In the genomic region with DNA sequence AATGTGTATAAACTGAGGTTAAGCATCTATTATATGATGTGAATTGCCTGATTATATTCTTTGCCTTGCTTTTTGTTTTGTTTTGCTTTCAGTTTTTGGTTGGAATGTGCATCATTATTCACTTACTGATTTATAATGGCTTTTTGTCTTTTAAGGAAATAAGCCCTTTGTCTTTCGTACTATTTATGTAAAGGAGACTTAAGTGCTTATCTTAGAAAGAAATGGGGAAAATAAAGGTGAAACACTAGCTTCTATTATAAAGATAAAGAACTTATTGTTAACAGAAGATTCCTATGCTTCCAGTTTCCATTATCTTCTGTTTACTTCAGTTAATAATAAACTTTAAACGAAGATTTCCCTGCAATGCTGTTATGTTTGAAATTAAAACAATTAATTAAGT, we compare ENCODE assay signal across 16 cellular contexts. TPM values are rescaled to one million over a fixed set of nuclear protein-coding genes. Genes with fewer than 3 reads are reported as not detected.
DNase-seq lines count a peak whose midpoint lies in the region; ATAC-seq and TF ChIP-seq lines count a peak whose summit lies in the region.
"Had no signal": no experiment of that assay in that cellular context is flagged by ENCODE, and none has a peak within 500 bp of the region (broad histone marks: within the 10 kb centered on the region; RNA-seq: fewer than 3 reads in every experiment).

No MANE protein-coding gene starts in this region.

- H3K9me3 Mint-ChIP-seq in GM23338: no peaks in the 10 kb centered on the region
- H3K9me3 Mint-ChIP-seq: CD8-positive, alpha-beta memory T cell had no signal

- no peak for TF ChIP-seq POLR2A in transverse colon (IDR thresholded peaks at IDR 0.05)

- H3K9me3 ChIP-seq in MM.1S (replicated peaks; ENCODE audit: insufficient read depth, low read length): no peaks in the 10 kb centered on the region
- H3K9me3 ChIP-seq in transverse colon: no peaks in the 10 kb centered on the region
- H3K9me3 ChIP-seq: BLaER1, Caco-2 had no signal

- H3K27ac Mint-ChIP-seq in GM23338: peak overlapping the region; percentile 92
- H3K27ac Mint-ChIP-seq: CD8-positive, alpha-beta memory T cell had no signal

- H2AFZ ChIP-seq in GM23338 (no peak overlapping the region), MM.1S (ENCODE audit: low read length) (peak overlapping the region; percentile 36; the same call in 1 of the 2 replicates)

- in situ Hi-C loops in transverse colon (cut with MboI; ENCODE audit: low pct_ligation_motif_present in 1 of 4, low pct_unique_long_range_greater_than_20kb in 1 of 4, low sequenced_read_pairs in 3 of 4): no loop called here

- H3K27me3 Mint-ChIP-seq in GM23338 (ENCODE audit: insufficient read depth, low read depth, poor library complexity): peaks cover 2% of the 10 kb centered on the region

- no peaks in the 10 kb centered on the region for H3K79me2 ChIP-seq in GM23338 (replicated peaks; ENCODE audit: insufficient read depth)
- H3K79me2 ChIP-seq in MM.1S (ENCODE audit: low read length): no peaks in the 10 kb centered on the region

- H3K27ac ChIP-seq in GM23338 (ENCODE audit: low read depth) (peak overlapping the region; percentile 80), MM.1S (ENCODE audit: low read length) (no peak overlapping the region), transverse colon (no peak overlapping the region)
- H3K27ac ChIP-seq: BLaER1 had no signal

- H3K9ac ChIP-seq in MM.1S (ENCODE audit: low read length): no peak overlapping the region
- H3K9ac ChIP-seq: BLaER1 had no signal

- H3K4me1 ChIP-seq in GM23338 (ENCODE audit: insufficient read depth): peaks cover 67% of the 10 kb centered on the region
- H3K4me1 ChIP-seq in MM.1S (ENCODE audit: low read length): no peaks in the 10 kb centered on the region
- no peaks in the 10 kb centered on the region for H3K4me1 ChIP-seq in transverse colon
- H3K4me1 ChIP-seq: BLaER1, Caco-2 had no signal

- no peaks in the 10 kb centered on the region for H3K36me3 Mint-ChIP-seq in GM23338 (ENCODE audit: low read depth)
- H3K36me3 Mint-ChIP-seq: CD8-positive, alpha-beta memory T cell had no signal

- ATAC-seq in GM23338: no peak

- TF ChIP-seq CTCF in GM23338 (conservative IDR thresholded peaks at IDR 0.05; ENCODE audit: low read depth in 2 of 2): no peak
- TF ChIP-seq CTCF in MM.1S (IDR thresholded peaks at IDR 0.05; ENCODE audit: low read length): no peak
- no peak for TF ChIP-seq CTCF in transverse colon (IDR thresholded peaks at IDR 0.05)

- TF ChIP-seq EP300 in transverse colon (IDR thresholded peaks at IDR 0.05; ENCODE audit: low read depth): no peak

- no peaks in the 10 kb centered on the region for H4K20me1 ChIP-seq in GM23338 (replicated peaks; ENCODE audit: insufficient read depth)
- no peaks in the 10 kb centered on the region for H4K20me1 ChIP-seq in MM.1S (ENCODE audit: insufficient read depth, low read length)
- H4K20me1 ChIP-seq: BLaER1 had no signal

- intact Hi-C loops in transverse colon (cut with DNase I; ENCODE audit: low total_unique reads): no loop called here

- H3K9me2 ChIP-seq in GM23338 (ENCODE audit: insufficient read depth): no peaks in the 10 kb centered on the region
- H3K9me2 ChIP-seq in MM.1S (replicated peaks; ENCODE audit: insufficient read depth, low read length): no peaks in the 10 kb centered on the region

- peaks cover 63% of the 10 kb centered on the region for H3K4me1 Mint-ChIP-seq in GM23338
- H3K4me1 Mint-ChIP-seq: CD8-positive, alpha-beta memory T cell had no signal

- DNase-seq in GM23338 (ENCODE audit: low spot score) (peak; percentile 40), MM.1S (no peak), foreskin melanocyte (peak; percentile 46), pons (ENCODE audit: low spot score) (peak; percentile 45), NCI-H1436 treated with DMSO at 0.1 percent for 48 hours (lab: John Stamatoyannopoulos, UW) (no peak), transverse colon (no peak)
- no peak for DNase-seq in stimulated activated CD4-positive, alpha-beta T cell treated with anti-CD3 and anti-CD28 coated beads, Interleukin-15, amount 100 ng/mL, for 24 hours
- DNase-seq: 8988T; AML-193; Caco-2; CD8-positive, alpha-beta memory T cell; DMS53; GF-D8; H7; IMR-90 had no signal

- H3K4me2 ChIP-seq in GM23338: peak overlapping the region; percentile 6
- 0 out of 2 replicates have a peak overlapping the region, but pooled peaks have one; percentile 2 for H3K4me2 ChIP-seq in MM.1S (ENCODE audit: low read depth, low read length)
- H3K4me2 ChIP-seq: BLaER1 had no signal

- no peak overlapping the region for H3K4me3 ChIP-seq in GM23338
- no peak overlapping the region for H3K4me3 ChIP-seq in MM.1S (ENCODE audit: low read length)
- no peak overlapping the region for H3K4me3 ChIP-seq in transverse colon
- H3K4me3 ChIP-seq: BLaER1 had no signal

- H3K36me3 ChIP-seq in GM23338 (ENCODE audit: insufficient read depth) (no peaks in the 10 kb centered on the region), MM.1S (replicated peaks; ENCODE audit: insufficient read depth, low read length) (no peaks in the 10 kb centered on the region), transverse colon (no peaks in the 10 kb centered on the region)
- H3K36me3 ChIP-seq: BLaER1 had no signal

- H3K4me3 Mint-ChIP-seq in GM23338: no peak overlapping the region
- H3K4me3 Mint-ChIP-seq: CD8-positive, alpha-beta memory T cell had no signal

- H3F3A ChIP-seq in GM23338 (replicated peaks; ENCODE audit: low read depth) (no peaks in the 10 kb centered on the region; the same call in 1 of the 2 replicates), MM.1S (ENCODE audit: insufficient read depth, low read length) (no peaks in the 10 kb centered on the region)

- H3K27me3 ChIP-seq in GM23338 (ENCODE audit: insufficient read depth): no peaks in the 10 kb centered on the region
- no peaks in the 10 kb centered on the region for H3K27me3 ChIP-seq in MM.1S (replicated peaks; ENCODE audit: insufficient read depth, low read length)
- no peaks in the 10 kb centered on the region for H3K27me3 ChIP-seq in transverse colon
- H3K27me3 ChIP-seq: BLaER1 had no signal

- 10 to 13% methylated on average over 2 of the region's 2 CpGs for WGBS in transverse colon (ENCODE audit: low coverage in 1 of 2), 2 donors

TF ChIP-seq in GM23338, 12 proteins besides CTCF, POLR2A, EP300 and RAD21:
- TF ChIP-seq EZH2phosphoT487 (IDR thresholded peaks at IDR 0.05; ENCODE audit: unreplicated experiment): no peak
- peak; percentile 87 for TF ChIP-seq NANOG (IDR thresholded peaks at IDR 0.05; ENCODE audit: borderline replicate concordance)
- no peak for TF ChIP-seq JUNB (IDR thresholded peaks at IDR 0.05; ENCODE audit: unreplicated experiment)
- TF ChIP-seq ZNF114 (CRISPR knock-in tag; IDR thresholded peaks at IDR 0.05): no peak

RNA-seq across cellular contexts. Expression of gene COX7C, which starts 23.3 kb away (rescaled TPM):
- total RNA-seq in GM23338 (2014; rRNA removed; shearing (Covaris generic)): 842 and 1,082 TPM in 2 replicates
- 4,717 and 5,583 TPM in 2 replicates for polyA plus RNA-seq in GM23338 (2016; fragmentation: Nextera tagmentation; extraction: Ambion mirVana)
- 100 to 1,000 TPM; 329 to 677 (median 411) TPM for total RNA-seq in transverse colon

Comparison
In these comparisons a context has a peak if more than half of its experiments do, and no peak if none do; other contexts are left out.
1. DNase-seq: peak in GM23338 (single experiment), foreskin melanocyte (single experiment) and pons (single experiment); none in MM.1S (single experiment), NCI-H1436 treated with DMSO at 0.1 percent for 48 hours (single experiment), transverse colon (single experiment) and stimulated activated CD4-positive, alpha-beta T cell treated with anti-CD3 and anti-CD28 coated beads, Interleukin-15, amount 100 ng/mL, for 24 hours (single experiment).